In genomic region chr4:151788021-151788420, GRCh38 we compare ENCODE assay signal across 32 cellular contexts.
"Had no signal": no experiment of that assay in that cellular context is flagged by ENCODE, and none has a peak within 500 bp of the region (broad histone marks: within the 10 kb centered on the region; RNA-seq: fewer than 3 reads in every experiment).

No MANE protein-coding gene starts in this region.

- H3K36me3 ChIP-seq: adrenal gland, brain microvascular endothelial cell, breast epithelium had no signal

- H3K9me3 ChIP-seq: adrenal gland, body of pancreas, breast epithelium had no signal

- H3K27me3 ChIP-seq: adrenal gland, body of pancreas, brain microvascular endothelial cell, breast epithelium had no signal

- H3K27ac ChIP-seq: adrenal gland, body of pancreas, brain microvascular endothelial cell, breast epithelium, VCaP had no signal

- ATAC-seq: activated CD8-positive, alpha-beta T cell treated with anti-CD3 and anti-CD28 coated beads for 36 hours; activated naive CD4-positive, alpha-beta T cell treated with anti-CD3 and anti-CD28 coated beads, Interleukin-2, amount 50 U/mL, for 72 hours; activated T-cell treated with anti-CD3 and anti-CD28 coated beads, Interleukin-2, amount 50 U/mL, for 4 hours; activated T-cell treated with anti-CD3 and anti-CD28 coated beads, Interleukin-2, amount 50 U/mL, for 72 hours; activated T-helper 17 cell treated with anti-CD3 and anti-CD28 coated beads, Interleukin-2, amount 50 U/mL, for 72 hours; body of pancreas had no signal

- H3K4me3 ChIP-seq: adrenal gland, body of pancreas, breast epithelium had no signal

- H3K4me1 ChIP-seq: adrenal gland, body of pancreas, breast epithelium had no signal

- DNase-seq: activated B cell treated with CpG ODN at 0.5 μM for 24 hours; activated CD4-positive, alpha-beta memory T cell treated with anti-CD3 and anti-CD28 coated beads for 36 hours; activated CD4-positive, alpha-beta T cell treated with anti-CD3 and anti-CD28 coated beads for 4 hours; activated CD4-positive, alpha-beta T cell treated with anti-CD3 and anti-CD28 coated beads, Interleukin-2, amount 10 ng/mL, durations not matched to agents 24 days and 14 days; activated CD4-positive, alpha-beta T cell treated with anti-CD3 and anti-CD28 coated beads, Interleukin-2, amount 50 U/mL, for 1 hour; activated CD4-positive, alpha-beta T cell treated with anti-CD3 and anti-CD28 coated beads, Interleukin-2, amount 50 U/mL, for 4 hours; activated CD4-positive, CD25-positive, alpha-beta regulatory T cell treated with anti-CD3 and anti-CD28 coated beads, Interleukin-2, amount 50 U/mL, for 72 hours; activated CD8-positive, alpha-beta memory T cell treated with anti-CD3 and anti-CD28 coated beads, Interleukin-2, amount 50 U/mL, for 4 hours; activated CD8-positive, alpha-beta T cell treated with anti-CD3 and anti-CD28 coated beads for 36 hours; activated effector memory CD4-positive, alpha-beta T cell treated with anti-CD3 and anti-CD28 coated beads, Interleukin-2, amount 50 U/mL, for 16 hours; activated gamma-delta T cell treated with Interleukin-2 at 50 U/mL for 16 hours; activated naive CD4-positive, alpha-beta T cell; activated naive CD4-positive, alpha-beta T cell treated with anti-CD3 and anti-CD28 coated beads for 36 hours; activated naive CD4-positive, alpha-beta T cell treated with anti-CD3 and anti-CD28 coated beads, Interleukin-2, amount 50 U/mL, for 16 hours; activated naive CD8-positive, alpha-beta T cell treated with anti-CD3 and anti-CD28 coated beads for 36 hours; activated T-cell treated with anti-CD3 and anti-CD28 coated beads for 4 hours; activated T-cell treated with anti-CD3 and anti-CD28 coated beads, Interleukin-2, amount 50 U/mL, for 1 hour; activated T-cell treated with anti-CD3 and anti-CD28 coated beads, Interleukin-2, amount 50 U/mL, for 4 hours; activated T-cell treated with anti-CD3 and anti-CD28 coated beads, Interleukin-2, amount 50 U/mL, for 72 hours; adrenal gland; amniotic stem cell; aorta; body of pancreas; brain microvascular endothelial cell; central memory CD4-positive, alpha-beta T cell; T-helper 1 cell; T-helper 2 cell; T-helper 9 cell had no signal
